ENCODE assay signal across 17 cellular contexts in the genomic region with DNA sequence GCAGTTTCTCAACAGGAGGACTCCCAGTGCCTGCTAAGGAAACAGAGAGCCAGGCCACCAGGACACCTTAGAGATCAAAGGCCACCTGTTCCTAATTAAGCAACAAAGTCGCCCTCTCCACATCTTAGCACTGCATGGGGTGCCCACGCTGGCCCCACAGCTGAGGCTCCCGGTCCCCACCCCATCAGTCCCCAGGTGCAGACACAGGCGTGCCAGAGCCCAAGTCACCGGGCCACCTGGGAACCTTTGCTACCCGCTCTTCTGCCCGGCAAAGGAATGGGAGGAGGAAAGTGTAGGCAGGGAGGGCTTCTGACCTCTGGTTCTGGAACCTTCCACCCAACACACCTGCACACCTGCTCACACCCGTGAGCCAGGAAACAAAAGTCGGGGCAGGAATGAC.
A peak's percentile ranks its signal among the peaks of the same experiment; 100 is the strongest.
DNase-seq lines count a peak whose midpoint lies in the region; ATAC-seq, FAIRE-seq and TF ChIP-seq lines count a peak whose summit lies in the region.
"Had no signal": no experiment of that assay in that cellular context is flagged by ENCODE, and none has a peak within 500 bp of the region (broad histone marks: within the 10 kb centered on the region; RNA-seq: fewer than 3 reads in every experiment).

No MANE protein-coding gene starts in this region.

- no peak overlapping the region for H4K8ac ChIP-seq in neuronal stem cell (ENCODE audit: low read depth, low read length)

- H3K4me1 ChIP-seq in left ventricle myocardium inferior (peaks cover 19% of the 10 kb centered on the region), neuronal stem cell (ENCODE audit: control insufficient read depth in 2 of 2, insufficient read depth in 1 of 2, low read depth in 1 of 2, low read length in 2 of 2) (peaks cover 10 to 15% of the 10 kb centered on the region in 2 donors)

- peak overlapping the region; percentile 44 for H3K27ac ChIP-seq in left ventricle myocardium inferior (replicated peaks)
- H3K27ac ChIP-seq in WERI-Rb-1, result peak overlapping the region; percentile 14; the same call in 1 of the 2 replicates
- H3K27ac ChIP-seq in neuronal stem cell (replicated peaks; ENCODE audit: low read length), result no peak overlapping the region

- H3K4me2 ChIP-seq in neuronal stem cell (ENCODE audit: insufficient read depth, low read length, poor library complexity, severe bottlenecking), result no peak overlapping the region
- H3K4me2 ChIP-seq: GM23338 had no signal

- H2BK120ac ChIP-seq in neuronal stem cell (ENCODE audit: low read depth, low read length), result no peak overlapping the region

- peak overlapping the region; percentile 17 for H2BK12ac ChIP-seq in neuronal stem cell (ENCODE audit: low read length)

- TF ChIP-seq POLR2A in GM12892 (IDR thresholded peaks at IDR 0.05; ENCODE audit: low read depth, low read length), result no peak

- H3K4me3 ChIP-seq in left ventricle myocardium inferior, result no peak overlapping the region
- no peak overlapping the region for H3K4me3 ChIP-seq in WERI-Rb-1 (ENCODE audit: low read depth, low read length)
- no peak overlapping the region for H3K4me3 ChIP-seq in neuronal stem cell (ENCODE audit: low read length in 2 of 2)
- H3K4me3 ChIP-seq: GM23338 had no signal

- H4K91ac ChIP-seq in neuronal stem cell (ENCODE audit: low read depth, low read length, poor library complexity), result no peak overlapping the region

- no peak overlapping the region for H2AFZ ChIP-seq in neuronal stem cell (ENCODE audit: low read length)
- H2AFZ ChIP-seq: GM23338 had no signal

- no peak for ATAC-seq in left cardiac atrium
- ATAC-seq: GM23338, HCT116 had no signal

- H3K27me3 ChIP-seq in left ventricle myocardium inferior (ENCODE audit: low read depth) (peaks cover 24% of the 10 kb centered on the region), WERI-Rb-1 (ENCODE audit: insufficient read depth, low read depth, severe bottlenecking) (no peaks in the 10 kb centered on the region), neuronal stem cell (ENCODE audit: control insufficient read depth in 3 of 3, insufficient read depth in 3 of 3, low read depth in 1 of 3, low read length in 3 of 3) (peaks cover 0 to 3% (median 0%) of the 10 kb centered on the region in 3 experiments)

- H3K9me3 ChIP-seq in left ventricle myocardium inferior (replicated peaks) (peaks cover 41% of the 10 kb centered on the region), WERI-Rb-1 (ENCODE audit: severe bottlenecking) (peaks cover 25% of the 10 kb centered on the region), neuronal stem cell (replicated peaks in 1 of 2; ENCODE audit: control insufficient read depth in 2 of 2, insufficient read depth in 1 of 2, low read depth in 1 of 2, low read length in 2 of 2) (peaks cover 3 to 21% of the 10 kb centered on the region in 2 donors)

- DNase-seq in left ventricle myocardium inferior (no peak), left cardiac atrium (no peak), WERI-Rb-1 (no peak), neuronal stem cell (ENCODE audit: low spot score) (no peak), GM12892 (ENCODE audit: insufficient read length) (no peak), NCI-H1092 treated with DMSO at 0.1 percent for 48 hours (lab: John Stamatoyannopoulos, UW) (no peak)
- DNase-seq: C1 segment of cervical spinal cord; Calu3; CD4-positive, alpha-beta memory T cell; COR-L47; DMS79 treated with DMSO at 0.1 percent for 48 hours; GF-D8; H9; HFFc6 had no signal

- no peak for TF ChIP-seq CTCF in left ventricle myocardium inferior (IDR thresholded peaks at IDR 0.05; ENCODE audit: borderline replicate concordance)
- no peak for TF ChIP-seq CTCF in WERI-Rb-1 (IDR thresholded peaks at IDR 0.05; ENCODE audit: low read depth, low read length)

- H2BK15ac ChIP-seq in neuronal stem cell (ENCODE audit: low read length), result peak overlapping the region; percentile 84

- FAIRE-seq in GM12892 (lab: Jason Lieb, UNC), result no peak
- FAIRE-seq: GM19239 had no signal

- H3K79me1 ChIP-seq in neuronal stem cell (ENCODE audit: low read depth, low read length), result peaks cover 7% of the 10 kb centered on the region

- no CpG with 5 or more reads among the region's 9 CpGs for WGBS in neuronal stem cell (ENCODE audit: extremely low coverage in 2 of 2, insufficient read length in 2 of 2, insufficient replicate concordance in 1 of 2), 2 donors

- H3K18ac ChIP-seq in neuronal stem cell (ENCODE audit: low read length), result peak overlapping the region; percentile 63

- no peaks in the 10 kb centered on the region for H3K36me3 ChIP-seq in left ventricle myocardium inferior
- no peaks in the 10 kb centered on the region for H3K36me3 ChIP-seq in WERI-Rb-1
- peaks cover 0 to 8% of the 10 kb centered on the region in 2 donors for H3K36me3 ChIP-seq in neuronal stem cell (replicated peaks in 1 of 2; ENCODE audit: control insufficient read depth in 2 of 2, insufficient read depth in 2 of 2, low read length in 2 of 2)

- no peak overlapping the region for H2BK5ac ChIP-seq in neuronal stem cell (ENCODE audit: low read length)

- intact Hi-C loops in left ventricle myocardium inferior (cut with micrococcal nuclease), result no loop called here
- intact Hi-C loops in left cardiac atrium (cut with DNase I), result no loop called here

- H3K14ac ChIP-seq in neuronal stem cell (ENCODE audit: low read length), result no peak overlapping the region

- no peak overlapping the region for H3K4ac ChIP-seq in neuronal stem cell (ENCODE audit: low read length)

- H3K23ac ChIP-seq in neuronal stem cell (ENCODE audit: low read depth, low read length, poor library complexity), result no peak overlapping the region

- H3K9ac ChIP-seq in neuronal stem cell (ENCODE audit: low read depth, low read length, poor library complexity), result no peak overlapping the region

- peak overlapping the region; percentile 88 for H2AK5ac ChIP-seq in neuronal stem cell (ENCODE audit: low read depth, low read length)
